Comparison of ENCODE assay signal across 11 cellular contexts in genomic region chr11:105035262-105035620, GRCh38. TPM values are rescaled to one million over a fixed set of nuclear protein-coding genes. Genes with fewer than 3 reads are reported as not detected.
DNase-seq lines count a peak whose midpoint lies in the region; ATAC-seq and TF ChIP-seq lines count a peak whose summit lies in the region.
"Had no signal": no experiment of that assay in that cellular context is flagged by ENCODE, and none has a peak within 500 bp of the region (broad histone marks: within the 10 kb centered on the region; RNA-seq: fewer than 3 reads in every experiment).

No MANE protein-coding gene starts in this region.

- peaks cover 49% of the 10 kb centered on the region for H3K4me1 Mint-ChIP-seq in activated CD4-positive, alpha-beta T cell treated with anti-CD3 and anti-CD28 coated beads for 36 hours
- H3K4me1 Mint-ChIP-seq: neural crest cell had no signal

- TF ChIP-seq CTCF in epithelial cell of esophagus (IDR thresholded peaks at IDR 0.05; ENCODE audit: insufficient read depth, low read depth, low read length, missing control alignments) = no peak
- no peak for TF ChIP-seq CTCF in stomach (IDR thresholded peaks at IDR 0.05)

- no peaks in the 10 kb centered on the region for H3K9me3 ChIP-seq in stomach

- peaks cover 0 to 42% (median 17%) of the 10 kb centered on the region in 4 donors for H3K4me1 ChIP-seq in stomach

- H3K36me3 ChIP-seq in stomach = peaks cover 0 to 11% (median 10%) of the 10 kb centered on the region in 4 donors

- CTCF ChIA-PET in activated CD4-positive, alpha-beta T cell treated with anti-CD3 and anti-CD28 coated beads for 36 hours (lab: Charles Lee) = no interaction called here

- DNase-seq in activated CD4-positive, alpha-beta T cell treated with anti-CD3 and anti-CD28 coated beads for 36 hours = no peak
- DNase-seq in activated CD4-positive, alpha-beta T cell treated with anti-CD3 and anti-CD28 coated beads for 1 hour = no peak
- DNase-seq in epithelial cell of esophagus (ENCODE audit: low read depth) (no peak), stomach (no peak), NCI-H524 treated with DMSO at 0.1 percent for 48 hours (lab: John Stamatoyannopoulos, UW) (no peak), NOMO-1 treated with DMSO at 0.1 percent for 48 hours (lab: John Stamatoyannopoulos, UW; ENCODE audit: unreplicated experiment) (no peak)

- H3K4me3 Mint-ChIP-seq in activated CD4-positive, alpha-beta T cell treated with anti-CD3 and anti-CD28 coated beads for 36 hours = peak overlapping the region; percentile 75
- H3K4me3 Mint-ChIP-seq: neural crest cell had no signal

- H3K27ac ChIP-seq in stomach = peak overlapping the region in 4 of 5 donors; percentile 75 to 87 (median 81)

- peak overlapping the region; percentile 95 for H3K27ac Mint-ChIP-seq in activated CD4-positive, alpha-beta T cell treated with anti-CD3 and anti-CD28 coated beads for 36 hours

- no peaks in the 10 kb centered on the region for H3K27me3 ChIP-seq in stomach

- no peaks in the 10 kb centered on the region for H3K27me3 Mint-ChIP-seq in activated CD4-positive, alpha-beta T cell treated with anti-CD3 and anti-CD28 coated beads for 36 hours

- peak; percentile 31 for ATAC-seq in activated CD4-positive, alpha-beta T cell treated with anti-CD3 and anti-CD28 coated beads for 36 hours
- ATAC-seq in HG03342 (IDR thresholded peaks at IDR 0.05; ENCODE audit: unreplicated experiment) (peak; percentile 28), HG02970 (IDR thresholded peaks at IDR 0.05; ENCODE audit: low FRiP score, unreplicated experiment) (no peak)

- peak overlapping the region; percentile 60 for H3K4me3 ChIP-seq in epithelial cell of esophagus (ENCODE audit: low read length)
- peak overlapping the region; percentile 30 to 44 (median 39) for H3K4me3 ChIP-seq in stomach

- intact Hi-C loops in activated CD4-positive, alpha-beta T cell treated with anti-CD3 and anti-CD28 coated beads for 36 hours (cut with DNase I, micrococcal nuclease) = loop anchor here in 1 of 2 experiments (1.0 kb wide), 1 partner anchor 9 kb away; no protein-coding TSS in a partner anchor
- intact Hi-C loops in stomach (cut with DNase I; ENCODE audit: low total_unique reads) = no loop called here

- TF ChIP-seq POLR2A in stomach (IDR thresholded peaks at IDR 0.05) = no peak

- H3K9me3 Mint-ChIP-seq in activated CD4-positive, alpha-beta T cell treated with anti-CD3 and anti-CD28 coated beads for 36 hours (ENCODE audit: low read depth) = no peaks in the 10 kb centered on the region

- 16 to 32% (median 25%) methylated on average over 1 of the region's 1 CpG for WGBS in stomach, 5 donors

- POLR2A ChIA-PET in activated CD4-positive, alpha-beta T cell treated with anti-CD3 and anti-CD28 coated beads for 36 hours (lab: Charles Lee) = no interaction called here

- peaks cover 22% of the 10 kb centered on the region for H3K36me3 Mint-ChIP-seq in activated CD4-positive, alpha-beta T cell treated with anti-CD3 and anti-CD28 coated beads for 36 hours (ENCODE audit: low read depth)

- no peak for TF ChIP-seq EP300 in stomach (IDR thresholded peaks at IDR 0.05)

RNA-seq across cellular contexts. Expression of gene CASP1, which starts 0.3 kb away (rescaled TPM):
- total RNA-seq in activated CD4-positive, alpha-beta T cell treated with anti-CD3 and anti-CD28 coated beads for 36 hours = 10 to 100 TPM; 23.7 to 33.4 TPM
- total RNA-seq in stomach = 10 to 100 TPM in 1 of 5 donors, 1 to 10 TPM in 4; 2.3 to 71.0 (median 7.1) TPM
- 10 to 100 TPM; 19.9 to 26.6 (median 21.2) TPM for polyA plus RNA-seq in stomach
- total RNA-seq: neural crest cell had no signal

RNA-seq across cellular contexts. Expression of gene CARD16, which starts 9.9 kb away (rescaled TPM):
- 10 to 100 TPM; 11.6 to 13.9 TPM for total RNA-seq in activated CD4-positive, alpha-beta T cell treated with anti-CD3 and anti-CD28 coated beads for 36 hours
- total RNA-seq in stomach = 10 to 100 TPM in 1 of 5 donors, 1 to 10 TPM in 1, not detected in 3; 6.6 to 29.1 TPM
- 10 to 100 TPM; 52.0 to 68.3 (median 66.3) TPM for polyA plus RNA-seq in stomach
- total RNA-seq: neural crest cell had no signal

RNA-seq across cellular contexts. Expression of gene CASP5, which starts 12.3 kb away (rescaled TPM):
- total RNA-seq in activated CD4-positive, alpha-beta T cell treated with anti-CD3 and anti-CD28 coated beads for 36 hours = not detected
- 1 to 10 TPM in 1 of 5 donors, not detected in 4; 4.3 TPM for total RNA-seq in stomach
- under 1 TPM in 2 of 3 donors, not detected in 1; 0.45 to 0.81 TPM for polyA plus RNA-seq in stomach
- total RNA-seq: neural crest cell; T-helper 2 cell treated with Interferon-gamma antibody and Interleukin-4, amounts not matched to agents 100 ng/mL and 5 ng/mL, for 36 hours had no signal
- polyA plus RNA-seq: BJ had no signal
